Comparison of ENCODE assay signal across 15 cellular contexts in the genomic region with DNA sequence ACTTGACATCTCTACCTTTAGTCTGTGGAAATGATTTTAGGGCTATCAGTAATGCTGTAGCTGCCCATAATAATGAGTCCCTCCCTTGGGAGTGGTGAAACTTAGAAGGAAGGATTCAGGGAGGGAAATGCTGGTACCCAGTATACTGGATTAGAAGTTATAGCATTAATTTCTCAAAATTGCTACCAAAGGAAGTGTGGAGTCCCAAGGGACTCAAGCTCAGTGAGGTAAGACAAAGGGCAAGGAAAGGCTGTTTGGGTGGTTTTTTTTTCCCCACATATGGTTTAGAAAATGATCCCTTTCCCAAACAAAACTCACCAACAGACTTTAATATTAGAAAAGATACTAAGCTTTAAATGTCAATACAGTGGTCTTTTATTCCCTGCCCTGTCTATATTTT.
"Had no signal": no experiment of that assay in that cellular context is flagged by ENCODE, and none has a peak within 500 bp of the region (broad histone marks: within the 10 kb centered on the region; RNA-seq: fewer than 3 reads in every experiment).

No MANE protein-coding gene starts in this region.

- H3K4me3 Mint-ChIP-seq: activated T-helper 1 cell treated with anti-CD3 and anti-CD28 coated beads, Interleukin-12 subunit alpha, Interleukin-12 subunit beta, Interleukin-2, Interleukin-4 antibody, amounts not matched to agents 30 ng/mL and 10 ng/mL and 1 ng/mL, durations not matched to agents 14 hours and 24 hours and 36 hours; immature natural killer cell; neural progenitor cell; T-helper 2 cell treated with Interferon-gamma antibody and Interleukin-4, amounts not matched to agents 5 μg/mL and 100 μg/mL, for 36 hours had no signal

- H3K9me3 ChIP-seq: heart left ventricle, thoracic aorta, upper lobe of right lung had no signal

- H3K27ac Mint-ChIP-seq: activated T-helper 1 cell treated with anti-CD3 and anti-CD28 coated beads, Interleukin-12 subunit alpha, Interleukin-12 subunit beta, Interleukin-2, Interleukin-4 antibody, amounts not matched to agents 30 ng/mL and 10 ng/mL and 1 ng/mL, durations not matched to agents 14 hours and 24 hours and 36 hours; neural progenitor cell; T-helper 2 cell treated with Interferon-gamma antibody and Interleukin-4, amounts not matched to agents 5 μg/mL and 100 μg/mL, for 36 hours had no signal

- H3K36me3 ChIP-seq: brain microvascular endothelial cell had no signal

- H3K4me1 ChIP-seq: heart left ventricle, upper lobe of right lung had no signal

- H3K4me3 ChIP-seq: heart left ventricle, thoracic aorta, upper lobe of right lung had no signal

- H3K9me3 Mint-ChIP-seq: activated T-helper 1 cell treated with anti-CD3 and anti-CD28 coated beads, Interleukin-12 subunit alpha, Interleukin-12 subunit beta, Interleukin-2, Interleukin-4 antibody, amounts not matched to agents 30 ng/mL and 10 ng/mL and 1 ng/mL, durations not matched to agents 14 hours and 24 hours and 36 hours; immature natural killer cell; neural progenitor cell; T-helper 2 cell treated with Interferon-gamma antibody and Interleukin-4, amounts not matched to agents 5 μg/mL and 100 μg/mL, for 36 hours had no signal

- H3K27me3 ChIP-seq: brain microvascular endothelial cell, heart left ventricle, neural progenitor cell, upper lobe of right lung had no signal

- DNase-seq: activated CD4-positive, alpha-beta T cell treated with anti-CD3 and anti-CD28 coated beads, Interleukin-2, amount 50 U/mL, for 1 hour; activated CD8-positive, alpha-beta memory T cell treated with anti-CD3 and anti-CD28 coated beads for 24 hours; anterior cingulate cortex; brain microvascular endothelial cell; effector CD8-positive, alpha-beta T cell; heart left ventricle; immature natural killer cell; stimulated activated CD4-positive, alpha-beta T cell treated with anti-CD3 and anti-CD28 coated beads, Interleukin-1b, Interleukin-23, amount 100 ng/mL, for 48 hours; upper lobe of right lung had no signal

- FAIRE-seq: endothelial cell of umbilical vein had no signal

- ATAC-seq: activated CD4-positive, CD25-positive, alpha-beta regulatory T cell treated with anti-CD3 and anti-CD28 coated beads, Interleukin-2, amount 50 U/mL, for 24 hours; heart left ventricle; upper lobe of right lung had no signal

- H3K27ac ChIP-seq: brain microvascular endothelial cell, heart left ventricle, thoracic aorta, upper lobe of right lung had no signal
